In genomic region chr3:186624598-186624997, GRCh38 we compare ENCODE assay signal across 11 cellular contexts. TPM values are rescaled to one million over a fixed set of nuclear protein-coding genes. Genes with fewer than 3 reads are reported as not detected.
"Had no signal": no experiment of that assay in that cellular context is flagged by ENCODE, and none has a peak within 500 bp of the region (broad histone marks: within the 10 kb centered on the region; RNA-seq: fewer than 3 reads in every experiment).

No MANE protein-coding gene starts in this region.

- H3K36me3 ChIP-seq: HAP-1 had no signal

- H3K4me1 ChIP-seq: HAP-1 had no signal

- H3K9me3 ChIP-seq: HAP-1 had no signal

- H3K27ac ChIP-seq: GM23248, KMS-11 had no signal

- H2AFZ ChIP-seq: GM23248 had no signal

- H3K9ac ChIP-seq: GM23248, KMS-11 had no signal

- H3K4me2 ChIP-seq: KMS-11 had no signal

- H3K4me3 ChIP-seq: GM23248, HAP-1 had no signal

- ATAC-seq: HCT116 had no signal

- DNase-seq: GM23248, H7, HFFc6, KBM-7 had no signal

- FAIRE-seq: HTR-8/SVneo had no signal

RNA-seq across cellular contexts. Expression of gene AHSG, which starts 11.7 kb away (rescaled TPM):
- total RNA-seq: GM23248, H4, H7, HFFc6, HT-29 had no signal
- polyA plus RNA-seq: GM23248, IgD-negative memory B cell had no signal

RNA-seq across cellular contexts. Expression of gene FETUB, which starts 15.6 kb away (rescaled TPM):
- total RNA-seq: GM23248, H4, H7, HFFc6, HT-29 had no signal
- polyA plus RNA-seq: GM23248, IgD-negative memory B cell had no signal

RNA-seq across cellular contexts. Expression of gene HRG, which starts 41.2 kb away (rescaled TPM):
- total RNA-seq: GM23248, H4, HFFc6, HT-29 had no signal
- polyA plus RNA-seq: GM23248, IgD-negative memory B cell had no signal
